In genomic region chr18:267688-268552, GRCh38 we compare ENCODE assay signal across 1 cellular context.
TF ChIP-seq lines count a peak whose summit lies in the region.

A gene with protein sequence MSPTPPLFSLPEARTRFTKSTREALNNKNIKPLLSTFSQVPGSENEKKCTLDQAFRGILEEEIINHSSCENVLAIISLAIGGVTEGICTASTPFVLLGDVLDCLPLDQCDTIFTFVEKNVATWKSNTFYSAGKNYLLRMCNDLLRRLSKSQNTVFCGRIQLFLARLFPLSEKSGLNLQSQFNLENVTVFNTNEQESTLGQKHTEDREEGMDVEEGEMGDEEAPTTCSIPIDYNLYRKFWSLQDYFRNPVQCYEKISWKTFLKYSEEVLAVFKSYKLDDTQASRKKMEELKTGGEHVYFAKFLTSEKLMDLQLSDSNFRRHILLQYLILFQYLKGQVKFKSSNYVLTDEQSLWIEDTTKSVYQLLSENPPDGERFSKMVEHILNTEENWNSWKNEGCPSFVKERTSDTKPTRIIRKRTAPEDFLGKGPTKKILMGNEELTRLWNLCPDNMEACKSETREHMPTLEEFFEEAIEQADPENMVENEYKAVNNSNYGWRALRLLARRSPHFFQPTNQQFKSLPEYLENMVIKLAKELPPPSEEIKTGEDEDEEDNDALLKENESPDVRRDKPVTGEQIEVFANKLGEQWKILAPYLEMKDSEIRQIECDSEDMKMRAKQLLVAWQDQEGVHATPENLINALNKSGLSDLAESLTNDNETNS (minus strand): TSS chr18:268047. CDS start chr18:268019, 28 bp downstream.

TF ChIP-seq in HepG2, 621 proteins besides CTCF, POLR2A, EP300 and RAD21 (continued from another document and continues in another):
- TF ChIP-seq AFF4 (CRISPR knock-in tag; IDR thresholded peaks at IDR 0.05) (peak; percentile 42; the same call in 1 of the 2 replicates), HMG20B (CRISPR knock-in tag; conservative IDR thresholded peaks at IDR 0.05) (no peak; the same call in 1 of the 2 replicates), ZNF766 (CRISPR knock-in tag; IDR thresholded peaks at IDR 0.05; ENCODE audit: borderline replicate concordance) (no peak), ZEB1 (IDR thresholded peaks at IDR 0.05; ENCODE audit: insufficient replicate concordance, low read depth) (no peak), ZBTB44 (CRISPR knock-in tag; IDR thresholded peaks at IDR 0.05) (no peak), FLYWCH1 (CRISPR knock-in tag; IDR thresholded peaks at IDR 0.05) (no peak), ZNF549 (CRISPR knock-in tag; IDR thresholded peaks at IDR 0.05) (no peak), ATF2 (CRISPR knock-in tag; IDR thresholded peaks at IDR 0.05) (peak; percentile 91), ZNF260 (CRISPR knock-in tag; IDR thresholded peaks at IDR 0.05; ENCODE audit: borderline replicate concordance, low read depth) (no peak), MAZ (IDR thresholded peaks at IDR 0.05; ENCODE audit: borderline replicate concordance, low read depth, low read length) (no peak), MAZ (CRISPR knock-in tag; IDR thresholded peaks at IDR 0.05; ENCODE audit: low read depth) (peak; percentile 96), ZNF138 (CRISPR knock-in tag; IDR thresholded peaks at IDR 0.05; ENCODE audit: low read depth) (peak; percentile 99), MLXIP (CRISPR knock-in tag; IDR thresholded peaks at IDR 0.05; ENCODE audit: borderline replicate concordance) (0 out of 2 replicates have a peak, but pooled peaks have one; percentile 27), IRF2 (CRISPR knock-in tag; IDR thresholded peaks at IDR 0.05) (peak; percentile 82), CBX5 (CRISPR knock-in tag; IDR thresholded peaks at IDR 0.05; ENCODE audit: borderline replicate concordance) (no peak; the same call in 1 of the 2 replicates), CENPT (CRISPR knock-in tag; IDR thresholded peaks at IDR 0.05; ENCODE audit: low read depth) (no peak), FOXO1 (CRISPR knock-in tag; IDR thresholded peaks at IDR 0.05) (peak; percentile 38; the same call in 1 of the 2 replicates), ZNF460 (CRISPR knock-in tag; IDR thresholded peaks at IDR 0.05; ENCODE audit: borderline replicate concordance) (no peak), YEATS2 (CRISPR knock-in tag; IDR thresholded peaks at IDR 0.05; ENCODE audit: borderline replicate concordance) (peak; percentile 89), ZNF879 (CRISPR knock-in tag; IDR thresholded peaks at IDR 0.05) (no peak)
- TF ChIP-seq, protein P1, sequence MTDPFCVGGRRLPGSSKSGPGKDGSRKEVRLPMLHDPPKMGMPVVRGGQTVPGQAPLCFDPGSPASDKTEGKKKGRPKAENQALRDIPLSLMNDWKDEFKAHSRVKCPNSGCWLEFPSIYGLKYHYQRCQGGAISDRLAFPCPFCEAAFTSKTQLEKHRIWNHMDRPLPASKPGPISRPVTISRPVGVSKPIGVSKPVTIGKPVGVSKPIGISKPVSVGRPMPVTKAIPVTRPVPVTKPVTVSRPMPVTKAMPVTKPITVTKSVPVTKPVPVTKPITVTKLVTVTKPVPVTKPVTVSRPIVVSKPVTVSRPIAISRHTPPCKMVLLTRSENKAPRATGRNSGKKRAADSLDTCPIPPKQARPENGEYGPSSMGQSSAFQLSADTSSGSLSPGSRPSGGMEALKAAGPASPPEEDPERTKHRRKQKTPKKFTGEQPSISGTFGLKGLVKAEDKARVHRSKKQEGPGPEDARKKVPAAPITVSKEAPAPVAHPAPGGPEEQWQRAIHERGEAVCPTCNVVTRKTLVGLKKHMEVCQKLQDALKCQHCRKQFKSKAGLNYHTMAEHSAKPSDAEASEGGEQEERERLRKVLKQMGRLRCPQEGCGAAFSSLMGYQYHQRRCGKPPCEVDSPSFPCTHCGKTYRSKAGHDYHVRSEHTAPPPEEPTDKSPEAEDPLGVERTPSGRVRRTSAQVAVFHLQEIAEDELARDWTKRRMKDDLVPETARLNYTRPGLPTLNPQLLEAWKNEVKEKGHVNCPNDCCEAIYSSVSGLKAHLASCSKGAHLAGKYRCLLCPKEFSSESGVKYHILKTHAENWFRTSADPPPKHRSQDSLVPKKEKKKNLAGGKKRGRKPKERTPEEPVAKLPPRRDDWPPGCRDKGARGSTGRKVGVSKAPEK (CRISPR knock-in tag; IDR thresholded peaks at IDR 0.05; ENCODE audit: borderline replicate concordance), result no peak
- TF ChIP-seq, protein P2, sequence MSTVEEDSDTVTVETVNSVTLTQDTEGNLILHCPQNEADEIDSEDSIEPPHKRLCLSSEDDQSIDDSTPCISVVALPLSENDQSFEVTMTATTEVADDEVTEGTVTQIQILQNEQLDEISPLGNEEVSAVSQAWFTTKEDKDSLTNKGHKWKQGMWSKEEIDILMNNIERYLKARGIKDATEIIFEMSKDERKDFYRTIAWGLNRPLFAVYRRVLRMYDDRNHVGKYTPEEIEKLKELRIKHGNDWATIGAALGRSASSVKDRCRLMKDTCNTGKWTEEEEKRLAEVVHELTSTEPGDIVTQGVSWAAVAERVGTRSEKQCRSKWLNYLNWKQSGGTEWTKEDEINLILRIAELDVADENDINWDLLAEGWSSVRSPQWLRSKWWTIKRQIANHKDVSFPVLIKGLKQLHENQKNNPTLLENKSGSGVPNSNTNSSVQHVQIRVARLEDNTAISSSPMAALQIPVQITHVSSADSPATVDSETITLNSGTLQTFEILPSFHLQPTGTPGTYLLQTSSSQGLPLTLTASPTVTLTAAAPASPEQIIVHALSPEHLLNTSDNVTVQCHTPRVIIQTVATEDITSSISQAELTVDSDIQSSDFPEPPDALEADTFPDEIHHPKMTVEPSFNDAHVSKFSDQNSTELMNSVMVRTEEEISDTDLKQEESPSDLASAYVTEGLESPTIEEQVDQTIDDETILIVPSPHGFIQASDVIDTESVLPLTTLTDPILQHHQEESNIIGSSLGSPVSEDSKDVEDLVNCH (CRISPR knock-in tag; IDR thresholded peaks at IDR 0.05), result no peak
- TF ChIP-seq, protein P3, sequence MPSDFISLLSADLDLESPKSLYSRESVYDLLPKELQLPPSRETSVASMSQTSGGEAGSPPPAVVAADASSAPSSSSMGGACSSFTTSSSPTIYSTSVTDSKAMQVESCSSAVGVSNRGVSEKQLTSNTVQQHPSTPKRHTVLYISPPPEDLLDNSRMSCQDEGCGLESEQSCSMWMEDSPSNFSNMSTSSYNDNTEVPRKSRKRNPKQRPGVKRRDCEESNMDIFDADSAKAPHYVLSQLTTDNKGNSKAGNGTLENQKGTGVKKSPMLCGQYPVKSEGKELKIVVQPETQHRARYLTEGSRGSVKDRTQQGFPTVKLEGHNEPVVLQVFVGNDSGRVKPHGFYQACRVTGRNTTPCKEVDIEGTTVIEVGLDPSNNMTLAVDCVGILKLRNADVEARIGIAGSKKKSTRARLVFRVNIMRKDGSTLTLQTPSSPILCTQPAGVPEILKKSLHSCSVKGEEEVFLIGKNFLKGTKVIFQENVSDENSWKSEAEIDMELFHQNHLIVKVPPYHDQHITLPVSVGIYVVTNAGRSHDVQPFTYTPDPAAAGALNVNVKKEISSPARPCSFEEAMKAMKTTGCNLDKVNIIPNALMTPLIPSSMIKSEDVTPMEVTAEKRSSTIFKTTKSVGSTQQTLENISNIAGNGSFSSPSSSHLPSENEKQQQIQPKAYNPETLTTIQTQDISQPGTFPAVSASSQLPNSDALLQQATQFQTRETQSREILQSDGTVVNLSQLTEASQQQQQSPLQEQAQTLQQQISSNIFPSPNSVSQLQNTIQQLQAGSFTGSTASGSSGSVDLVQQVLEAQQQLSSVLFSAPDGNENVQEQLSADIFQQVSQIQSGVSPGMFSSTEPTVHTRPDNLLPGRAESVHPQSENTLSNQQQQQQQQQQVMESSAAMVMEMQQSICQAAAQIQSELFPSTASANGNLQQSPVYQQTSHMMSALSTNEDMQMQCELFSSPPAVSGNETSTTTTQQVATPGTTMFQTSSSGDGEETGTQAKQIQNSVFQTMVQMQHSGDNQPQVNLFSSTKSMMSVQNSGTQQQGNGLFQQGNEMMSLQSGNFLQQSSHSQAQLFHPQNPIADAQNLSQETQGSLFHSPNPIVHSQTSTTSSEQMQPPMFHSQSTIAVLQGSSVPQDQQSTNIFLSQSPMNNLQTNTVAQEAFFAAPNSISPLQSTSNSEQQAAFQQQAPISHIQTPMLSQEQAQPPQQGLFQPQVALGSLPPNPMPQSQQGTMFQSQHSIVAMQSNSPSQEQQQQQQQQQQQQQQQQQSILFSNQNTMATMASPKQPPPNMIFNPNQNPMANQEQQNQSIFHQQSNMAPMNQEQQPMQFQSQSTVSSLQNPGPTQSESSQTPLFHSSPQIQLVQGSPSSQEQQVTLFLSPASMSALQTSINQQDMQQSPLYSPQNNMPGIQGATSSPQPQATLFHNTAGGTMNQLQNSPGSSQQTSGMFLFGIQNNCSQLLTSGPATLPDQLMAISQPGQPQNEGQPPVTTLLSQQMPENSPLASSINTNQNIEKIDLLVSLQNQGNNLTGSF (CRISPR knock-in tag; IDR thresholded peaks at IDR 0.05), result peak; percentile 56
- TF ChIP-seq, protein P4, sequence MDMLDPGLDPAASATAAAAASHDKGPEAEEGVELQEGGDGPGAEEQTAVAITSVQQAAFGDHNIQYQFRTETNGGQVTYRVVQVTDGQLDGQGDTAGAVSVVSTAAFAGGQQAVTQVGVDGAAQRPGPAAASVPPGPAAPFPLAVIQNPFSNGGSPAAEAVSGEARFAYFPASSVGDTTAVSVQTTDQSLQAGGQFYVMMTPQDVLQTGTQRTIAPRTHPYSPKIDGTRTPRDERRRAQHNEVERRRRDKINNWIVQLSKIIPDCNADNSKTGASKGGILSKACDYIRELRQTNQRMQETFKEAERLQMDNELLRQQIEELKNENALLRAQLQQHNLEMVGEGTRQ (IDR thresholded peaks at IDR 0.05; ENCODE audit: low read depth, low read length), result no peak
- TF ChIP-seq, protein P4 (CRISPR knock-in tag; IDR thresholded peaks at IDR 0.05; ENCODE audit: borderline replicate concordance), result no peak; the same call in 1 of the 2 replicates
